ENCODE assay signal across 23 cellular contexts in genomic region chr11:12217879-12218278, GRCh38.
DNase-seq lines count a peak whose midpoint lies in the region; ATAC-seq and TF ChIP-seq lines count a peak whose summit lies in the region.
"Had no signal": no experiment of that assay in that cellular context is flagged by ENCODE, and none has a peak within 500 bp of the region (broad histone marks: within the 10 kb centered on the region; RNA-seq: fewer than 3 reads in every experiment).

No MANE protein-coding gene starts in this region.

- H3K27ac Mint-ChIP-seq in activated CD4-positive, alpha-beta T cell treated with anti-CD3 and anti-CD28 coated beads, Interleukin-2, amount 10 ng/mL, durations not matched to agents 24 days and 14 days = peak overlapping the region; percentile 40
- H3K27ac Mint-ChIP-seq: naive B cell had no signal

- no peaks in the 10 kb centered on the region for H3K9me3 ChIP-seq in right lobe of liver
- H3K9me3 ChIP-seq in thoracic aorta = no peaks in the 10 kb centered on the region
- H3K9me3 ChIP-seq: heart left ventricle, MG63, SJSA1, suprapubic skin had no signal

- peaks cover 93% of the 10 kb centered on the region for H3K36me3 Mint-ChIP-seq in activated CD4-positive, alpha-beta T cell treated with anti-CD3 and anti-CD28 coated beads, Interleukin-2, amount 10 ng/mL, durations not matched to agents 24 days and 14 days (ENCODE audit: low read depth)

- ATAC-seq in right lobe of liver = no peak
- ATAC-seq in thoracic aorta (ENCODE audit: insufficient number of reproducible peaks, low FRiP score, low read depth) = no peak
- no peak for ATAC-seq in GM21737 (IDR thresholded peaks at IDR 0.05; ENCODE audit: unreplicated experiment)
- ATAC-seq in GM18502 (IDR thresholded peaks at IDR 0.05; ENCODE audit: poor library complexity, unreplicated experiment) = no peak
- ATAC-seq: left colon had no signal

- H3K4me1 ChIP-seq in right lobe of liver = peaks cover 0 to 49% (median 29%) of the 10 kb centered on the region in 4 donors
- H3K4me1 ChIP-seq in thoracic aorta (ENCODE audit: control insufficient read depth in 1 of 2, low read depth in 2 of 2) = peaks cover 32 to 95% of the 10 kb centered on the region in 2 donors

- no peak for DNase-seq in activated CD4-positive, alpha-beta T cell treated with anti-CD3 and anti-CD28 coated beads, Interleukin-2, amount 10 ng/mL, durations not matched to agents 24 days and 14 days
- no peak for DNase-seq in activated CD4-positive, alpha-beta T cell treated with anti-CD3 and anti-CD28 coated beads for 48 hours
- DNase-seq in right lobe of liver (no peak), thoracic aorta (ENCODE audit: low spot score) (no peak), foreskin fibroblast (no peak)
- DNase-seq: 8988T; activated CD4-positive, alpha-beta memory T cell treated with anti-CD3 and anti-CD28 coated beads, Interleukin-2, amount 10 ng/mL, durations not matched to agents 7 days and 5 days; activated gamma-delta T cell treated with Interleukin-2 at 50 U/mL for 16 hours; activated T-cell treated with anti-CD3 and anti-CD28 coated beads for 4 hours; EL; heart left ventricle; left colon; mesendoderm; MG63; naive B cell; NCI-H1417; NCI-H2107 had no signal

- TF ChIP-seq POLR2A in right lobe of liver (IDR thresholded peaks at IDR 0.05) = no peak

- TF ChIP-seq CTCF in VCaP (conservative IDR thresholded peaks at IDR 0.05) = no peak
- no peak for TF ChIP-seq CTCF in right lobe of liver (IDR thresholded peaks at IDR 0.05)
- no peak for TF ChIP-seq CTCF in thoracic aorta (IDR thresholded peaks at IDR 0.05)
- no peak for TF ChIP-seq CTCF in foreskin fibroblast (IDR thresholded peaks at IDR 0.05; ENCODE audit: low read depth, low read length)

- H3K27ac ChIP-seq in VCaP (peak overlapping the region; percentile 52; the same call in 1 of the 2 replicates), right lobe of liver (peak overlapping the region in 2 of 3 donors; percentile 55 to 69), thoracic aorta (peak overlapping the region; percentile 86 to 95)
- H3K27ac ChIP-seq: HL-60, SJSA1, suprapubic skin had no signal

- intact Hi-C loops in activated CD4-positive, alpha-beta T cell treated with anti-CD3 and anti-CD28 coated beads, Interleukin-2, amount 10 ng/mL, durations not matched to agents 24 days and 14 days (cut with micrococcal nuclease) = no loop called here
- intact Hi-C loops in right lobe of liver (cut with DNase I) = no loop called here

- WGBS in right lobe of liver (ENCODE audit: insufficient coverage, low coverage, low lambda C conversion rate, missing lambda C conversion rate) = 96% methylated on average over 4 of the region's 4 CpGs

- peaks cover 0 to 13% (median 0%) of the 10 kb centered on the region in 4 donors for H3K36me3 ChIP-seq in right lobe of liver
- peaks cover 67% of the 10 kb centered on the region for H3K36me3 ChIP-seq in thoracic aorta

- no peaks in the 10 kb centered on the region for H3K9me3 Mint-ChIP-seq in activated CD4-positive, alpha-beta T cell treated with anti-CD3 and anti-CD28 coated beads, Interleukin-2, amount 10 ng/mL, durations not matched to agents 24 days and 14 days
- H3K9me3 Mint-ChIP-seq: activated CD4-positive, alpha-beta memory T cell treated with anti-CD3 and anti-CD28 coated beads, Interleukin-2, amount 10 ng/mL, durations not matched to agents 7 days and 5 days; naive B cell had no signal

- H3K4me1 Mint-ChIP-seq in activated CD4-positive, alpha-beta T cell treated with anti-CD3 and anti-CD28 coated beads, Interleukin-2, amount 10 ng/mL, durations not matched to agents 24 days and 14 days = peaks cover 49% of the 10 kb centered on the region

- H3K27me3 Mint-ChIP-seq in activated CD4-positive, alpha-beta T cell treated with anti-CD3 and anti-CD28 coated beads, Interleukin-2, amount 10 ng/mL, durations not matched to agents 24 days and 14 days = no peaks in the 10 kb centered on the region
- H3K27me3 Mint-ChIP-seq: activated CD4-positive, alpha-beta memory T cell treated with anti-CD3 and anti-CD28 coated beads, Interleukin-2, amount 10 ng/mL, durations not matched to agents 7 days and 5 days had no signal

- no peaks in the 10 kb centered on the region for H3K27me3 ChIP-seq in right lobe of liver
- H3K27me3 ChIP-seq in thoracic aorta (replicated peaks; ENCODE audit: insufficient read depth) = no peaks in the 10 kb centered on the region
- H3K27me3 ChIP-seq: heart left ventricle, MG63, SJSA1, suprapubic skin had no signal

- no peak overlapping the region for H3K4me3 ChIP-seq in right lobe of liver
- H3K4me3 ChIP-seq in thoracic aorta = no peak overlapping the region
- no peak overlapping the region for H3K4me3 ChIP-seq in foreskin fibroblast (ENCODE audit: low read depth in 1 of 2, low read length in 2 of 2)
- H3K4me3 ChIP-seq: heart left ventricle, MG63, SJSA1, suprapubic skin had no signal

- H3K4me3 Mint-ChIP-seq in activated CD4-positive, alpha-beta T cell treated with anti-CD3 and anti-CD28 coated beads, Interleukin-2, amount 10 ng/mL, durations not matched to agents 24 days and 14 days = no peak overlapping the region
- H3K4me3 Mint-ChIP-seq: activated CD4-positive, alpha-beta memory T cell treated with anti-CD3 and anti-CD28 coated beads, Interleukin-2, amount 10 ng/mL, durations not matched to agents 7 days and 5 days; naive B cell had no signal
